In genomic region chrX:118824173-118824782, GRCh38 we compare ENCODE assay signal across 1 cellular context.
TF ChIP-seq lines count a peak whose summit lies in the region.

No MANE protein-coding gene starts in this region.

TF ChIP-seq in GM23338, 12 proteins besides CTCF, POLR2A, EP300 and RAD21 (continued from another document):
- no peak for TF ChIP-seq REST (IDR thresholded peaks at IDR 0.05; ENCODE audit: unreplicated experiment)
- no peak for TF ChIP-seq EZH2 (IDR thresholded peaks at IDR 0.05; ENCODE audit: low read depth, unreplicated experiment)
